Comparison of ENCODE assay signal across 1 cellular context in genomic region chr6:33276581-33276863, GRCh38.
TF ChIP-seq lines count a peak whose summit lies in the region.

No MANE protein-coding gene starts in this region.

TF ChIP-seq in SK-N-SH treated with all-trans-retinoic acid at 6 μM for 48 hours, 23 proteins besides CTCF, POLR2A, EP300 and RAD21 (continued from another document):
- TF ChIP-seq TSHZ2 (CRISPR knock-in tag; IDR thresholded peaks at IDR 0.05) = no peak
- no peak for TF ChIP-seq ZNF8 (CRISPR knock-in tag; IDR thresholded peaks at IDR 0.05)
